Comparison of ENCODE assay signal across 22 cellular contexts in the genomic region with DNA sequence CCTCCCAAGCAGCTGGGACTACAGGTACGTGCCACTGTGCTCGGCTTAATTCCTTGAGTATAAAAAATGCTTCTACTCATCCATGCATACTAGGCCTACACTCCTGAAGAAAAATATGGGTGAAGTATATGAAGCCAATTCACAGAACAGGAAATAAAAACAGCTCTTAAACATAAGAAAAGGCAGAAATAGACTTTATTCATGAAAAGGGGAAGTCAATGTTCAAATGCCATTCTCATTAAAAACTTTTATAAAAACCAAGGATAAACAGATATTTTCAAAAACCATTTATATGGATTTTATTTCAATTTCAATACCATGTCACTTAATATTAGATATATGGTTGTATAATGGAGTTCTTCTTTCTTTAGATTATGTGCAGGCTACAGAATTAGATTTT. TPM values are rescaled to one million over a fixed set of nuclear protein-coding genes. Genes with fewer than 3 reads are reported as not detected.
DNase-seq lines count a peak whose midpoint lies in the region; ATAC-seq and TF ChIP-seq lines count a peak whose summit lies in the region.
"Had no signal": no experiment of that assay in that cellular context is flagged by ENCODE, and none has a peak within 500 bp of the region (broad histone marks: within the 10 kb centered on the region; RNA-seq: fewer than 3 reads in every experiment).

No MANE protein-coding gene starts in this region.

- in situ Hi-C loops in GM13976 (cut with MboI; ENCODE audit: low sequenced_read_pairs, unreplicated experiment): no loop called here

- peaks cover 3 to 24% (median 9%) of the 10 kb centered on the region in 11 experiments for H3K36me3 ChIP-seq in BLaER1 treated with 17β-estradiol and CSF1 and Interleukin-3, amounts not matched to agents 10 nM and 100 nM
- H3K36me3 ChIP-seq in DOHH2 (ENCODE audit: control insufficient read depth, low read length) (peaks cover 49% of the 10 kb centered on the region), OCI-LY1 (ENCODE audit: insufficient read depth, low read length) (peaks cover 38% of the 10 kb centered on the region)

- TF ChIP-seq CTCF in DOHH2 (IDR thresholded peaks at IDR 0.05; ENCODE audit: low read depth, low read length, poor library complexity, severe bottlenecking) (no peak), OCI-LY1 (IDR thresholded peaks at IDR 0.05; ENCODE audit: low read length) (no peak), GM13976 (IDR thresholded peaks at IDR 0.05; ENCODE audit: borderline replicate concordance, control extremely low read depth, extremely low read depth, insufficient read depth, missing control alignments) (no peak)

- H3K36me3 Mint-ChIP-seq in memory B cell: peaks cover 19% of the 10 kb centered on the region
- H3K36me3 Mint-ChIP-seq in activated T-helper 17 cell treated with anti-CD3 and anti-CD28 coated beads, Interleukin-2, amount 50 U/mL, for 72 hours (ENCODE audit: low read depth): peaks cover 40% of the 10 kb centered on the region

- no peak overlapping the region for H2AFZ ChIP-seq in OCI-LY1 (ENCODE audit: low read length)

- peak overlapping the region in 1 of 11 experiments; percentile 42; a peak in 1 of 22 replicates for H3K9ac ChIP-seq in BLaER1 treated with 17β-estradiol and CSF1 and Interleukin-3, amounts not matched to agents 10 nM and 100 nM
- H3K9ac ChIP-seq in OCI-LY1 (ENCODE audit: low read length): no peak overlapping the region

- H3F3A ChIP-seq in DOHH2 (ENCODE audit: control insufficient read depth, insufficient read depth) (peaks cover 68% of the 10 kb centered on the region), OCI-LY1 (ENCODE audit: insufficient read depth, low read length) (peaks cover 19% of the 10 kb centered on the region)

- no peaks in the 10 kb centered on the region for H4K20me1 ChIP-seq in BLaER1 treated with 17β-estradiol and CSF1 and Interleukin-3, amounts not matched to agents 10 nM and 100 nM
- H4K20me1 ChIP-seq in DOHH2 (ENCODE audit: control insufficient read depth, insufficient read depth, low read depth, low read length): no peaks in the 10 kb centered on the region
- H4K20me1 ChIP-seq in OCI-LY1 (ENCODE audit: insufficient read depth, low read length): no peaks in the 10 kb centered on the region

- H3K9me2 ChIP-seq in DOHH2 (replicated peaks; ENCODE audit: control insufficient read depth, low read length) (no peaks in the 10 kb centered on the region), OCI-LY1 (ENCODE audit: low read depth, low read length) (no peaks in the 10 kb centered on the region)

- H3K4me1 ChIP-seq in BLaER1 treated with 17β-estradiol and CSF1 and Interleukin-3, amounts not matched to agents 10 nM and 100 nM: peaks cover 27 to 69% (median 34%) of the 10 kb centered on the region in 10 experiments
- H3K4me1 ChIP-seq in DOHH2 (ENCODE audit: control insufficient read depth, low read length) (peaks cover 93% of the 10 kb centered on the region), OCI-LY1 (ENCODE audit: insufficient read depth, low read length, severe bottlenecking) (peaks cover 47% of the 10 kb centered on the region)
- H3K4me1 ChIP-seq: Caco-2 had no signal

- H3K4me3 Mint-ChIP-seq in memory B cell: no peak overlapping the region
- H3K4me3 Mint-ChIP-seq in activated T-helper 17 cell treated with anti-CD3 and anti-CD28 coated beads, Interleukin-2, amount 50 U/mL, for 72 hours: no peak overlapping the region
- H3K4me3 Mint-ChIP-seq: H9 had no signal

- H3K9me3 ChIP-seq in BLaER1 treated with 17β-estradiol and CSF1 and Interleukin-3, amounts not matched to agents 10 nM and 100 nM (replicated peaks in 1 of 11): peaks cover 0 to 21% (median 8%) of the 10 kb centered on the region in 11 experiments; a peak in 13 of 22 replicates
- H3K9me3 ChIP-seq in DOHH2 (ENCODE audit: control insufficient read depth, insufficient read depth, low read length) (peaks cover 4% of the 10 kb centered on the region; the same call in 1 of the 2 replicates), OCI-LY1 (ENCODE audit: low read length) (no peaks in the 10 kb centered on the region)
- H3K9me3 ChIP-seq: Caco-2 had no signal

- H3K79me2 ChIP-seq in DOHH2 (ENCODE audit: control insufficient read depth, low read length) (peaks cover 33% of the 10 kb centered on the region), OCI-LY1 (ENCODE audit: insufficient read depth, low read length) (no peaks in the 10 kb centered on the region)

- H3K27ac Mint-ChIP-seq in memory B cell: peak overlapping the region; percentile 91
- H3K27ac Mint-ChIP-seq in activated T-helper 17 cell treated with anti-CD3 and anti-CD28 coated beads, Interleukin-2, amount 50 U/mL, for 72 hours: no peak overlapping the region

- DNase-seq in memory B cell (ENCODE audit: low spot score in 2 of 2) (no peak), GM13976 (ENCODE audit: low spot score) (no peak)
- DNase-seq in activated effector memory CD4-positive, alpha-beta T cell treated with Interleukin-2 at 50 U/mL for 16 hours: no peak
- DNase-seq in stimulated activated CD4-positive, alpha-beta T cell treated with anti-CD3 and anti-CD28 coated beads, Interleukin-4, amount 100 ng/mL, for 24 hours: no peak
- DNase-seq: Caco-2; DMS153; H9; NCI-H1105 treated with DMSO at 0.1 percent for 48 hours; NCI-H1694; NCI-H510A; NCI-H748 treated with DMSO at 0.1 percent for 48 hours; NK-92 treated with Interleukin-12 subunit alpha and Interleukin-12 subunit beta, amount 100 ng/mL, for 24 hours; OCI-M1; Right ventricle myocardium superior; T-helper 1 cell had no signal

- no peaks in the 10 kb centered on the region for H3K9me3 Mint-ChIP-seq in memory B cell
- H3K9me3 Mint-ChIP-seq in activated T-helper 17 cell treated with anti-CD3 and anti-CD28 coated beads, Interleukin-2, amount 50 U/mL, for 72 hours: peaks cover 3% of the 10 kb centered on the region
- H3K9me3 Mint-ChIP-seq: H9 had no signal

- peaks cover 61% of the 10 kb centered on the region for H3K4me1 Mint-ChIP-seq in memory B cell
- H3K4me1 Mint-ChIP-seq in activated T-helper 17 cell treated with anti-CD3 and anti-CD28 coated beads, Interleukin-2, amount 50 U/mL, for 72 hours: peaks cover 52% of the 10 kb centered on the region

- H3K4me3 ChIP-seq in BLaER1 treated with 17β-estradiol and CSF1 and Interleukin-3, amounts not matched to agents 10 nM and 100 nM: no peak overlapping the region
- peak overlapping the region; percentile 59 for H3K4me3 ChIP-seq in DOHH2 (ENCODE audit: low read length)
- no peak overlapping the region for H3K4me3 ChIP-seq in OCI-LY1 (ENCODE audit: low read depth, low read length, poor library complexity, severe bottlenecking)
- H3K4me3 ChIP-seq: SK-N-MC had no signal

- H3K4me2 ChIP-seq in BLaER1 treated with 17β-estradiol and CSF1 and Interleukin-3, amounts not matched to agents 10 nM and 100 nM: peak overlapping the region in 10 of 11 experiments; percentile 25 to 86 (median 51); a peak in 17 of 22 replicates
- H3K4me2 ChIP-seq in DOHH2 (ENCODE audit: low read length): peak overlapping the region; percentile 56
- no peak overlapping the region for H3K4me2 ChIP-seq in OCI-LY1 (ENCODE audit: low read length)

- no peaks in the 10 kb centered on the region for H3K27me3 ChIP-seq in BLaER1 treated with 17β-estradiol and CSF1 and Interleukin-3, amounts not matched to agents 10 nM and 100 nM
- H3K27me3 ChIP-seq in DOHH2 (ENCODE audit: control insufficient read depth, low read length) (no peaks in the 10 kb centered on the region), OCI-LY1 (ENCODE audit: insufficient read depth, low read length) (no peaks in the 10 kb centered on the region)

- H3K27ac ChIP-seq in BLaER1 treated with 17β-estradiol and CSF1 and Interleukin-3, amounts not matched to agents 10 nM and 100 nM: peak overlapping the region in 4 of 11 experiments; percentile 22 to 38 (median 30); a peak in 6 of 22 replicates
- H3K27ac ChIP-seq in DOHH2 (ENCODE audit: low read depth, low read length): peak overlapping the region; percentile 84
- H3K27ac ChIP-seq in OCI-LY1 (ENCODE audit: low read depth, low read length, poor library complexity, severe bottlenecking): peak overlapping the region; percentile 78
- H3K27ac ChIP-seq: HL-60, SK-N-MC had no signal

- peak; percentile 11 for ATAC-seq in memory B cell (ENCODE audit: low read depth)
- ATAC-seq in activated T-helper 17 cell treated with anti-CD3 and anti-CD28 coated beads, Interleukin-2, amount 50 U/mL, for 72 hours (replicated peaks): no peak

- no peaks in the 10 kb centered on the region for H3K27me3 Mint-ChIP-seq in memory B cell
- no peaks in the 10 kb centered on the region for H3K27me3 Mint-ChIP-seq in activated T-helper 17 cell treated with anti-CD3 and anti-CD28 coated beads, Interleukin-2, amount 50 U/mL, for 72 hours

RNA-seq across cellular contexts. Expression of gene SERPINB9, which starts 18.3 kb away (rescaled TPM):
- total RNA-seq in activated T-helper 17 cell treated with anti-CD3 and anti-CD28 coated beads, Interleukin-2, amount 50 U/mL, for 72 hours: 10 to 100 TPM; 11.2 to 66.1 TPM
- total RNA-seq: HT1080 had no signal

RNA-seq across cellular contexts. Expression of gene SERPINB1, which starts 43.2 kb away (rescaled TPM):
- total RNA-seq in activated T-helper 17 cell treated with anti-CD3 and anti-CD28 coated beads, Interleukin-2, amount 50 U/mL, for 72 hours: 10 to 100 TPM; 33.4 to 67.8 TPM
